ENCODE assay signal across 19 cellular contexts in genomic region chr7:143261901-143262300, GRCh38. TPM values are rescaled to one million over a fixed set of nuclear protein-coding genes. Genes with fewer than 3 reads are reported as not detected.
DNase-seq lines count a peak whose midpoint lies in the region; ATAC-seq and TF ChIP-seq lines count a peak whose summit lies in the region.
"Had no signal": no experiment of that assay in that cellular context is flagged by ENCODE, and none has a peak within 500 bp of the region (broad histone marks: within the 10 kb centered on the region; RNA-seq: fewer than 3 reads in every experiment).

No MANE protein-coding gene starts in this region.

- 0 out of 2 replicates have a peak, but pooled peaks cover 6% of the 10 kb centered on the region for H3K36me3 ChIP-seq in Caco-2 (ENCODE audit: control insufficient read depth, insufficient read depth, low read length)
- peaks cover 0 to 9% (median 5%) of the 10 kb centered on the region in 3 experiments for H3K36me3 ChIP-seq in naive thymus-derived CD4-positive, alpha-beta T cell (ENCODE audit: control insufficient read depth in 2 of 3, insufficient read depth in 3 of 3, low read length in 3 of 3)
- H3K36me3 ChIP-seq in MM.1S (replicated peaks; ENCODE audit: insufficient read depth, low read length) = 0 out of 2 replicates have a peak, but pooled peaks cover 1% of the 10 kb centered on the region
- H3K36me3 ChIP-seq: colonic mucosa, thyroid gland had no signal

- peaks cover 3% of the 10 kb centered on the region; the same call in 1 of the 2 replicates for H3F3A ChIP-seq in MM.1S (ENCODE audit: insufficient read depth, low read length)

- H3K27ac Mint-ChIP-seq in CD4-positive, alpha-beta T cell = peak overlapping the region; percentile 95
- no peak overlapping the region for H3K27ac Mint-ChIP-seq in Caco-2 (ENCODE audit: unreplicated experiment)
- H3K27ac Mint-ChIP-seq in activated naive CD4-positive, alpha-beta T cell treated with anti-CD3 and anti-CD28 coated beads, Interleukin-2, amount 50 U/mL, for 72 hours = peak overlapping the region; percentile 69 to 100
- H3K27ac Mint-ChIP-seq in naive thymus-derived CD4-positive, alpha-beta T cell = peak overlapping the region; percentile 70 to 99 (median 97)

- no peak for TF ChIP-seq CTCF in CD4-positive, alpha-beta T cell (IDR thresholded peaks at IDR 0.05)
- TF ChIP-seq CTCF in Caco-2 (IDR thresholded peaks at IDR 0.05; ENCODE audit: insufficient read depth in 1 of 2, low read depth in 1 of 2, low read length in 1 of 2, severe bottlenecking in 1 of 2, unreplicated experiment in 1 of 2) = no peak
- no peak for TF ChIP-seq CTCF in MM.1S (IDR thresholded peaks at IDR 0.05; ENCODE audit: low read length)

- H3K4me2 ChIP-seq in MM.1S (ENCODE audit: low read depth, low read length) = no peak overlapping the region

- H3K36me3 Mint-ChIP-seq in CD4-positive, alpha-beta T cell (ENCODE audit: low read depth) = peaks cover 32% of the 10 kb centered on the region
- peaks cover 32% of the 10 kb centered on the region for H3K36me3 Mint-ChIP-seq in Caco-2 (ENCODE audit: insufficient read depth, unreplicated experiment)
- H3K36me3 Mint-ChIP-seq in activated naive CD4-positive, alpha-beta T cell treated with anti-CD3 and anti-CD28 coated beads, Interleukin-2, amount 50 U/mL, for 72 hours = peaks cover 24 to 35% of the 10 kb centered on the region in 2 donors
- H3K36me3 Mint-ChIP-seq in naive thymus-derived CD4-positive, alpha-beta T cell = peaks cover 8 to 32% (median 15%) of the 10 kb centered on the region in 5 donors

- peak overlapping the region; percentile 98 for H3K4me3 Mint-ChIP-seq in CD4-positive, alpha-beta T cell
- peak overlapping the region; percentile 94 for H3K4me3 Mint-ChIP-seq in Caco-2 (ENCODE audit: unreplicated experiment)
- peak overlapping the region; percentile 72 to 98 (median 97) for H3K4me3 Mint-ChIP-seq in naive thymus-derived CD4-positive, alpha-beta T cell

- DNase-seq in CD4-positive, alpha-beta T cell = no peak
- DNase-seq in Caco-2 = no peak
- no peak for DNase-seq in activated naive CD4-positive, alpha-beta T cell treated with anti-CD3 and anti-CD28 coated beads, Interleukin-2, amount 50 U/mL, for 72 hours (ENCODE audit: low spot score in 2 of 2)
- no peak for DNase-seq in naive thymus-derived CD4-positive, alpha-beta T cell
- no peak for DNase-seq in MM.1S
- DNase-seq in pons (ENCODE audit: low spot score) = no peak
- DNase-seq: colonic mucosa; GDM1; left ventricle myocardium superior; NCI-H1694 treated with DMSO at 0.1 percent for 48 hours; stimulated activated CD4-positive, alpha-beta T cell treated with anti-CD3 and anti-CD28 coated beads, Interleukin-4, amount 100 ng/mL, for 1 hour; thyroid gland had no signal

- POLR2A ChIA-PET in CD4-positive, alpha-beta T cell (lab: Charles Lee) = interaction anchor here (3.4 kb wide), 1 partner anchor 21 kb away, joined by 12 read pairs; no protein-coding TSS in a partner anchor
- POLR2A ChIA-PET in Caco-2 (lab: Charles Lee) = no interaction called here
- POLR2A ChIA-PET in naive thymus-derived CD4-positive, alpha-beta T cell (lab: Charles Lee) = interaction anchor here (0.6 to 8.0 kb wide), 9 partner anchors 10 to 453 kb away, joined by 3 to 129 read pairs (median 10); partner anchors contain the start of gene CASP2

- BruUV-seq in Caco-2 (replicated peaks; lab: Mats Ljungman, UMichigan) = no TSS peak

- H3K27ac ChIP-seq in CD4-positive, alpha-beta T cell (ENCODE audit: low read depth, low read length) = peak overlapping the region; percentile 74
- H3K27ac ChIP-seq in naive thymus-derived CD4-positive, alpha-beta T cell (ENCODE audit: low read depth, low read length) = peak overlapping the region; percentile 84
- no peak overlapping the region for H3K27ac ChIP-seq in MM.1S (ENCODE audit: low read length)
- H3K27ac ChIP-seq: colonic mucosa had no signal

- no peaks in the 10 kb centered on the region for H3K9me3 ChIP-seq in CD4-positive, alpha-beta T cell (ENCODE audit: control insufficient read depth, low read length)
- H3K9me3 ChIP-seq in Caco-2 = no peaks in the 10 kb centered on the region
- no peaks in the 10 kb centered on the region for H3K9me3 ChIP-seq in naive thymus-derived CD4-positive, alpha-beta T cell (ENCODE audit: control insufficient read depth in 2 of 3, low read length in 3 of 3)
- H3K9me3 ChIP-seq in MM.1S (replicated peaks; ENCODE audit: insufficient read depth, low read length) = no peaks in the 10 kb centered on the region
- H3K9me3 ChIP-seq: colonic mucosa, gastroesophageal sphincter, thyroid gland had no signal

- H2AFZ ChIP-seq in MM.1S (ENCODE audit: low read length) = no peak overlapping the region

- no peaks in the 10 kb centered on the region for H3K27me3 ChIP-seq in CD4-positive, alpha-beta T cell (ENCODE audit: control insufficient read depth, insufficient read depth, low read length)
- H3K27me3 ChIP-seq in Caco-2 (replicated peaks; ENCODE audit: control insufficient read depth, insufficient read depth, low read length) = no peaks in the 10 kb centered on the region
- no peaks in the 10 kb centered on the region for H3K27me3 ChIP-seq in naive thymus-derived CD4-positive, alpha-beta T cell (ENCODE audit: control insufficient read depth in 2 of 2, insufficient read depth in 2 of 2, low read length in 2 of 2)
- H3K27me3 ChIP-seq in MM.1S (replicated peaks; ENCODE audit: insufficient read depth, low read length) = no peaks in the 10 kb centered on the region
- H3K27me3 ChIP-seq: colonic mucosa, gastroesophageal sphincter, thyroid gland had no signal

- H3K9me2 ChIP-seq in MM.1S (replicated peaks; ENCODE audit: insufficient read depth, low read length) = no peaks in the 10 kb centered on the region

- no peak for ATAC-seq in CD4-positive, alpha-beta T cell (ENCODE audit: poor library complexity)
- no peak for ATAC-seq in activated naive CD4-positive, alpha-beta T cell treated with anti-CD3 and anti-CD28 coated beads, Interleukin-2, amount 50 U/mL, for 72 hours
- no peak for ATAC-seq in naive thymus-derived CD4-positive, alpha-beta T cell
- ATAC-seq in GM21381 (IDR thresholded peaks at IDR 0.05; ENCODE audit: unreplicated experiment) = no peak
- ATAC-seq: activated CD4-positive, CD25-positive, alpha-beta regulatory T cell treated with anti-CD3 and anti-CD28 coated beads, Interleukin-2, amount 50 U/mL, for 24 hours; gastroesophageal sphincter; left ventricle myocardium superior had no signal

- intact Hi-C loops in CD4-positive, alpha-beta T cell (cut with DNase I, micrococcal nuclease) = no loop called here
- intact Hi-C loops in Caco-2 (cut with micrococcal nuclease; ENCODE audit: unreplicated experiment) = no loop called here
- intact Hi-C loops in naive thymus-derived CD4-positive, alpha-beta T cell (cut with micrococcal nuclease) = loop anchor here (2.0 kb wide), 1 partner anchor 17 kb away; no protein-coding TSS in a partner anchor

- H3K9ac ChIP-seq in MM.1S (ENCODE audit: low read length) = no peak overlapping the region

- no peaks in the 10 kb centered on the region for H3K27me3 Mint-ChIP-seq in CD4-positive, alpha-beta T cell
- H3K27me3 Mint-ChIP-seq in Caco-2 (ENCODE audit: insufficient read depth, unreplicated experiment) = no peaks in the 10 kb centered on the region
- no peaks in the 10 kb centered on the region for H3K27me3 Mint-ChIP-seq in naive thymus-derived CD4-positive, alpha-beta T cell

- CTCF ChIA-PET in CD4-positive, alpha-beta T cell (lab: Charles Lee) = interaction anchor here (0.9 to 1.3 kb wide), 2 partner anchors 21 kb away, joined by 4 to 5 read pairs; no protein-coding TSS in a partner anchor
- CTCF ChIA-PET in Caco-2 (lab: Charles Lee) = no interaction called here
- CTCF ChIA-PET in naive thymus-derived CD4-positive, alpha-beta T cell (lab: Charles Lee) = interaction anchor here (9.1 kb wide), 1 partner anchor 21 kb away, joined by 72 read pairs; no protein-coding TSS in a partner anchor

- peaks cover 28% of the 10 kb centered on the region for H3K4me1 ChIP-seq in Caco-2
- peaks cover 38 to 49% of the 10 kb centered on the region in 2 donors for H3K4me1 ChIP-seq in naive thymus-derived CD4-positive, alpha-beta T cell (ENCODE audit: control insufficient read depth in 2 of 2, insufficient read depth in 2 of 2, low read length in 2 of 2)
- peaks cover 18% of the 10 kb centered on the region for H3K4me1 ChIP-seq in MM.1S (ENCODE audit: low read length)

- H3K79me2 ChIP-seq in MM.1S (ENCODE audit: low read length) = peaks cover 20% of the 10 kb centered on the region

- no peaks in the 10 kb centered on the region for H3K9me3 Mint-ChIP-seq in CD4-positive, alpha-beta T cell
- peaks cover 11% of the 10 kb centered on the region for H3K9me3 Mint-ChIP-seq in Caco-2 (ENCODE audit: unreplicated experiment)
- H3K9me3 Mint-ChIP-seq in activated naive CD4-positive, alpha-beta T cell treated with anti-CD3 and anti-CD28 coated beads, Interleukin-2, amount 50 U/mL, for 72 hours = peaks cover 0 to 8% of the 10 kb centered on the region in 2 donors
- H3K9me3 Mint-ChIP-seq in naive thymus-derived CD4-positive, alpha-beta T cell = peaks cover 0 to 4% (median 0%) of the 10 kb centered on the region in 11 donors

- peaks cover 77% of the 10 kb centered on the region for H3K4me1 Mint-ChIP-seq in CD4-positive, alpha-beta T cell (ENCODE audit: low read depth)
- H3K4me1 Mint-ChIP-seq in Caco-2 (ENCODE audit: low read depth, unreplicated experiment) = peaks cover 34% of the 10 kb centered on the region
- H3K4me1 Mint-ChIP-seq in naive thymus-derived CD4-positive, alpha-beta T cell = peaks cover 47 to 91% (median 75%) of the 10 kb centered on the region in 7 donors

- no peaks in the 10 kb centered on the region for H4K20me1 ChIP-seq in MM.1S (ENCODE audit: insufficient read depth, low read length)

- H3K4me3 ChIP-seq in Caco-2 (ENCODE audit: low read depth, low read length) (no peak overlapping the region), MM.1S (ENCODE audit: low read length) (no peak overlapping the region)
- H3K4me3 ChIP-seq in naive thymus-derived CD4-positive, alpha-beta T cell (ENCODE audit: low read length) = no peak overlapping the region
- H3K4me3 ChIP-seq: colonic mucosa, gastroesophageal sphincter, skin epidermis, thyroid gland had no signal

RNA-seq across cellular contexts. Expression of gene GSTK1, which starts 1.3 kb away (rescaled TPM):
- total RNA-seq in CD4-positive, alpha-beta T cell = 100 to 1,000 TPM; 245 to 259 TPM
- total RNA-seq in Caco-2 (2022) = 127 and 134 TPM in 2 replicates
- 100 to 1,000 TPM; 140 to 238 TPM for total RNA-seq in activated naive CD4-positive, alpha-beta T cell treated with anti-CD3 and anti-CD28 coated beads, Interleukin-2, amount 50 U/mL, for 72 hours
- 100 to 1,000 TPM; 253 to 385 (median 311) TPM for total RNA-seq in naive thymus-derived CD4-positive, alpha-beta T cell
- polyA plus RNA-seq in naive thymus-derived CD4-positive, alpha-beta T cell = 100 to 1,000 TPM; 398 to 470 TPM

RNA-seq across cellular contexts. Expression of gene TMEM139, which starts 22.9 kb away (rescaled TPM):
- total RNA-seq in CD4-positive, alpha-beta T cell = under 1 TPM; 0.20 to 0.27 TPM
- total RNA-seq in Caco-2 (2022) = 19.1 and 26.2 TPM in 2 replicates
- total RNA-seq in activated naive CD4-positive, alpha-beta T cell treated with anti-CD3 and anti-CD28 coated beads, Interleukin-2, amount 50 U/mL, for 72 hours = 1 to 10 TPM; 1.3 to 1.6 TPM
- under 1 TPM in 4 of 5 experiments, not detected in 1; 0.32 to 0.62 (median 0.51) TPM for total RNA-seq in naive thymus-derived CD4-positive, alpha-beta T cell
- polyA plus RNA-seq in naive thymus-derived CD4-positive, alpha-beta T cell = under 1 TPM; 0.46 TPM

RNA-seq across cellular contexts. Expression of gene CASP2, which starts 26.2 kb away (rescaled TPM):
- 10 to 100 TPM; 19.1 to 21.9 TPM for total RNA-seq in CD4-positive, alpha-beta T cell
- total RNA-seq in Caco-2 (2022) = 51.7 and 62.0 TPM in 2 replicates
- 100 to 1,000 TPM in 1 of 2 donors, 10 to 100 TPM in 1; 82.0 to 118 TPM for total RNA-seq in activated naive CD4-positive, alpha-beta T cell treated with anti-CD3 and anti-CD28 coated beads, Interleukin-2, amount 50 U/mL, for 72 hours
- 10 to 100 TPM; 29.6 to 97.7 (median 69.1) TPM for total RNA-seq in naive thymus-derived CD4-positive, alpha-beta T cell
- polyA plus RNA-seq in naive thymus-derived CD4-positive, alpha-beta T cell = 10 to 100 TPM; 14.4 to 24.4 TPM

RNA-seq across cellular contexts. Expression of gene TAS2R40, which starts 40.1 kb away (rescaled TPM):
- total RNA-seq in CD4-positive, alpha-beta T cell = not detected
- total RNA-seq in Caco-2 (2022) = not detected in 2 replicates
- total RNA-seq in activated naive CD4-positive, alpha-beta T cell treated with anti-CD3 and anti-CD28 coated beads, Interleukin-2, amount 50 U/mL, for 72 hours = not detected
- total RNA-seq in naive thymus-derived CD4-positive, alpha-beta T cell = not detected
- polyA plus RNA-seq in naive thymus-derived CD4-positive, alpha-beta T cell = not detected
- total RNA-seq: colonic mucosa, epithelial cell of proximal tubule, gastroesophageal sphincter, left ventricle myocardium superior, MCF 10A, NCI-H460, thyroid gland had no signal

RNA-seq across cellular contexts. Expression of gene CLCN1, which starts 54.0 kb away (rescaled TPM):
- total RNA-seq in CD4-positive, alpha-beta T cell = not detected
- total RNA-seq in Caco-2 (2022) = 1.8 and 1.9 TPM in 2 replicates
- under 1 TPM; 0.12 to 0.16 TPM for total RNA-seq in activated naive CD4-positive, alpha-beta T cell treated with anti-CD3 and anti-CD28 coated beads, Interleukin-2, amount 50 U/mL, for 72 hours
- total RNA-seq in naive thymus-derived CD4-positive, alpha-beta T cell = under 1 TPM in 2 of 5 experiments, not detected in 3; 0.07 to 0.51 TPM
- not detected for polyA plus RNA-seq in naive thymus-derived CD4-positive, alpha-beta T cell
- total RNA-seq: colonic mucosa, epithelial cell of proximal tubule, gastroesophageal sphincter, left ventricle myocardium superior, MCF 10A, thyroid gland had no signal

Comparison
In these comparisons a context has a peak if more than half of its experiments do, and no peak if none do; other contexts are left out.
1. intact Hi-C loops: an anchor here in naive thymus-derived CD4-positive, alpha-beta T cell (2.0 kb wide); none called in CD4-positive, alpha-beta T cell and Caco-2.